29 cellular contexts compared by ENCODE assay signal in the genomic region with DNA sequence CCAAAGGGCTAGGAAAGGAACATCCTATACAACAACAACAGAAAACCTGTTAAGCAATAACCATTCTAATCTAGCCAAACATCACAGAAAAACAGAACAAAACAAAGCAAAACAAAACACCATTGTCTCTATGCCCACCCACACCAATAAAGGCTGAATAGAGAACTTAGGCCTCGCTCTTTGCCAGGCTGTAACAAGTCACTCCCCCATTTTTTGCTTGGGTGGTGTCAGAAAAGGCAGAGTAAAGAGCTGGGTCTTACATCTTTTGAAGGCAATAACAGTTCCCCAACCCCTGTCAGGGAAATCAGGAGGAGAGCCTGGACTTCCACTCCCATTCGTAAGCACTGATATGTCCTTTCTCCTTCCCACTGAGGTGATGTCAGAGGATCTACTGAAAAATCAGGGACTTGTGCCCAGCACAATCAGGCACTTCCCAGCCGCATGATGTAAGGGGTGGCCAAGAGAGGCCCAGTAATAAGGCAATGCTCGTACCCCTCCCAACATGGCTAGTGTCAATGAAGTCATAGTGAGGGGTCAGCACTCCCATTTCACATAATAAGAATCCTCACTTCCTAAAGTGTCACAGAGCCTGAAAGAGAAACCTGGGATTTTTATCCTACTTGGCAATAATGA. TPM values are rescaled to one million over a fixed set of nuclear protein-coding genes. Genes with fewer than 3 reads are reported as not detected.
A peak's percentile ranks its signal among the peaks of the same experiment; 100 is the strongest.
DNase-seq lines count a peak whose midpoint lies in the region.
"Had no signal": no experiment of that assay in that cellular context is flagged by ENCODE, and none has a peak within 500 bp of the region (broad histone marks: within the 10 kb centered on the region; RNA-seq: fewer than 3 reads in every experiment).

No MANE protein-coding gene starts in this region.

- H3K4me3 Mint-ChIP-seq in activated naive CD4-positive, alpha-beta T cell treated with anti-CD3 and anti-CD28 coated beads for 36 hours, result peak overlapping the region; percentile 63
- H3K4me3 Mint-ChIP-seq: activated CD8-positive, alpha-beta memory T cell treated with anti-CD3 and anti-CD28 coated beads, Interleukin-2, amount 10 ng/mL, durations not matched to agents 7 days and 5 days; nephron had no signal

- DNase-seq in activated naive CD4-positive, alpha-beta T cell treated with anti-CD3 and anti-CD28 coated beads for 36 hours, result no peak
- DNase-seq in activated naive CD4-positive, alpha-beta T cell (lab: John Stamatoyannopoulos, UW), result no peak
- DNase-seq in midbrain (lab: John Stamatoyannopoulos, UW), result peak; percentile 75
- peak; percentile 92 for DNase-seq in superior temporal gyrus (ENCODE audit: extremely low spot score)
- no peak for DNase-seq in SW 1271 (lab: John Stamatoyannopoulos, UW)
- DNase-seq in RPMI8226, result no peak
- DNase-seq in Kasumi-1 (lab: John Stamatoyannopoulos, UW), result no peak
- DNase-seq: activated CD4-positive, CD25-positive, alpha-beta regulatory T cell; activated CD8-positive, alpha-beta memory T cell treated with anti-CD3 and anti-CD28 coated beads, Interleukin-2, amount 10 ng/mL, durations not matched to agents 7 days and 5 days; activated gamma-delta T cell treated with Interleukin-2 at 50 U/mL for 16 hours; cortex of kidney; DMS153; GF-D8; mesenchymal stem cell; NCI-H146; Peyer's patch; T-helper 9 cell had no signal

- CTCF ChIA-PET in activated naive CD4-positive, alpha-beta T cell treated with anti-CD3 and anti-CD28 coated beads for 36 hours (lab: Charles Lee), result interaction anchor here (0.7 to 6.3 kb wide), 3 partner anchors 15 to 711 kb away, joined by 3 to 38 read pairs (median 3); no protein-coding TSS in a partner anchor

- peak overlapping the region; percentile 86 for H3K27ac ChIP-seq in angular gyrus (ENCODE audit: low read depth, low read length)
- H3K27ac ChIP-seq: C4-2B, Peyer's patch, thoracic aorta had no signal

- H3K27ac Mint-ChIP-seq in activated naive CD4-positive, alpha-beta T cell treated with anti-CD3 and anti-CD28 coated beads for 36 hours, result peak overlapping the region; percentile 32
- H3K27ac Mint-ChIP-seq: activated CD8-positive, alpha-beta memory T cell treated with anti-CD3 and anti-CD28 coated beads, Interleukin-2, amount 10 ng/mL, durations not matched to agents 7 days and 5 days; nephron had no signal

- H3K9me3 Mint-ChIP-seq in activated naive CD4-positive, alpha-beta T cell treated with anti-CD3 and anti-CD28 coated beads for 36 hours, result peaks cover 11% of the 10 kb centered on the region

- no peaks in the 10 kb centered on the region for H3K27me3 Mint-ChIP-seq in activated naive CD4-positive, alpha-beta T cell treated with anti-CD3 and anti-CD28 coated beads for 36 hours (ENCODE audit: low read depth)
- H3K27me3 Mint-ChIP-seq: activated CD8-positive, alpha-beta memory T cell treated with anti-CD3 and anti-CD28 coated beads, Interleukin-2, amount 10 ng/mL, durations not matched to agents 7 days and 5 days; brain had no signal

- H3K4me1 Mint-ChIP-seq in activated naive CD4-positive, alpha-beta T cell treated with anti-CD3 and anti-CD28 coated beads for 36 hours (ENCODE audit: low read depth), result peaks cover 47% of the 10 kb centered on the region
- H3K4me1 Mint-ChIP-seq: nephron had no signal

- intact Hi-C loops in activated naive CD4-positive, alpha-beta T cell treated with anti-CD3 and anti-CD28 coated beads for 36 hours (cut with micrococcal nuclease), result loop anchor here (1.0 kb wide), 2 partner anchors 10 kb away; no protein-coding TSS in a partner anchor

- peaks cover 15% of the 10 kb centered on the region for H3K36me3 Mint-ChIP-seq in activated naive CD4-positive, alpha-beta T cell treated with anti-CD3 and anti-CD28 coated beads for 36 hours (ENCODE audit: low read depth)
- H3K36me3 Mint-ChIP-seq: brain had no signal

RNA-seq across cellular contexts. Expression of a gene that starts 31.0 kb away (rescaled TPM):
- 1 to 10 TPM; 7.0 to 7.4 TPM for total RNA-seq in activated naive CD4-positive, alpha-beta T cell treated with anti-CD3 and anti-CD28 coated beads for 36 hours
- total RNA-seq: endothelial cell of umbilical vein, H4, HepG2, kidney epithelial cell, M059J, renal cortical epithelial cell, SK-MEL-5 had no signal

Comparison
In these comparisons a context has a peak if more than half of its experiments do, and no peak if none do; other contexts are left out.
1. DNase-seq: peak in midbrain (single experiment) and superior temporal gyrus (single experiment); none in activated naive CD4-positive, alpha-beta T cell treated with anti-CD3 and anti-CD28 coated beads for 36 hours (single experiment), activated naive CD4-positive, alpha-beta T cell (0 of 4), SW 1271 (0 of 2), RPMI8226 (single experiment) and Kasumi-1 (0 of 2).